ENCODE assay signal across 19 cellular contexts in the genomic region with DNA sequence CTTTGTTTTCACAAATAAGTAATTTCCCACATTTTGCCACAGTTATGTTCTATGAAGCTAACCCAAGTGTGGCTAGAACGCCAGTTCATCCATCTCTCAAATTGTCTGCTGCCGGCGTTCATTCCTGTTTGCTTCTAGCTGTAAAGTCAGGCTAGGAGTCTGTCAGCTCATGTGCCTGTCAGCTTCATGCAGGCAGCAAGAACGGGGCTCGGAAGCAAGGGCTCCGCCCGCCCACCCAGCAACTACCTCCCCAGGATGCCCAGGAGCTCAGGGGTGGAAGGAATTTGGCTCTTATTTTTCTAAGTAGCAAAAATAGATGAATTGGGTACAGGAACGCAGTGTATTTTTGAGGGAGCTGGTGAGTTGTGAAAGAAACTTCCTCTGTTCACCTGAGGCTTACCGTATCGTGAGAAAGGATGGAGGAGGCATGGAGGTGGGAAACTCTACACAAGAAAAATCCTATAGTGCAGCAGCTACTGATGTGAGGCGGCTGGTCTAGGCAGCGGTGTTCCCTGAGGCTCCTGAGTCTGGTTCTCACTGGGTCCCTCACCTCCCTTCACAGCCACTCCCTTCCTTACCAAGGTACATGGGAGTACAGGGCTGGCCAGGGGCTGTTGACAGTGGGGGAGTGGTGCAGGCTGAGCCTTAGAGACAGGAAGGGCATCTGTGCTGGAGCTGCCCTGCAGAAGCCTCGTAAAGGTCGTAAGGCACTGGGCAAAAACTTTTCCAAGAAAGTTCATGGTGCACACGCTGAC. TPM values are rescaled to one million over a fixed set of nuclear protein-coding genes. Genes with fewer than 3 reads are reported as not detected.
DNase-seq lines count a peak whose midpoint lies in the region; ATAC-seq and TF ChIP-seq lines count a peak whose summit lies in the region.
"Had no signal": no experiment of that assay in that cellular context is flagged by ENCODE, and none has a peak within 500 bp of the region (broad histone marks: within the 10 kb centered on the region; RNA-seq: fewer than 3 reads in every experiment).

No MANE protein-coding gene starts in this region.

- 79% methylated on average over 15 of the region's 15 CpGs for WGBS in hepatocyte (ENCODE audit: low lambda C conversion rate, missing lambda C conversion rate)
- WGBS in trophoblast cell (ENCODE audit: extremely low coverage, insufficient coverage, insufficient read length): no CpG with 5 or more reads among the region's 15 CpGs

- H3K9me3 Mint-ChIP-seq in activated CD8-positive, alpha-beta T cell treated with anti-CD3 and anti-CD28 coated beads for 36 hours: no peaks in the 10 kb centered on the region
- peaks cover 0 to 4% (median 2%) of the 10 kb centered on the region in 3 donors for H3K9me3 Mint-ChIP-seq in T-cell

- H3K4ac ChIP-seq in trophoblast cell (ENCODE audit: low read depth, low read length): no peak overlapping the region

- H3K27me3 ChIP-seq in PC-3 (ENCODE audit: low read length) (no peaks in the 10 kb centered on the region), hepatocyte (no peaks in the 10 kb centered on the region), trophoblast cell (ENCODE audit: insufficient read depth, low read length) (no peaks in the 10 kb centered on the region)
- H3K27me3 ChIP-seq: SJCRH30 had no signal

- H4K91ac ChIP-seq in trophoblast cell (ENCODE audit: low read depth, low read length): no peak overlapping the region

- H3K36me3 Mint-ChIP-seq in activated CD8-positive, alpha-beta T cell treated with anti-CD3 and anti-CD28 coated beads for 36 hours (ENCODE audit: low read depth): peaks cover 47% of the 10 kb centered on the region
- peaks cover 40% of the 10 kb centered on the region for H3K36me3 Mint-ChIP-seq in T-cell

- H3K4me1 ChIP-seq in PC-3 (ENCODE audit: insufficient read depth, low read length): no peaks in the 10 kb centered on the region
- peaks cover 6% of the 10 kb centered on the region for H3K4me1 ChIP-seq in hepatocyte (ENCODE audit: insufficient read depth)
- peaks cover 3% of the 10 kb centered on the region in 2 experiments for H3K4me1 ChIP-seq in trophoblast cell (ENCODE audit: control insufficient read depth in 1 of 2, insufficient read depth in 2 of 2, low read length in 2 of 2)
- H3K4me1 ChIP-seq: SJCRH30 had no signal

- H3K9me2 ChIP-seq in PC-3 (replicated peaks; ENCODE audit: low read length): no peaks in the 10 kb centered on the region
- H3K9me2 ChIP-seq in hepatocyte (replicated peaks; ENCODE audit: insufficient read depth): no peaks in the 10 kb centered on the region

- H3K23ac ChIP-seq in trophoblast cell (ENCODE audit: low read length): no peak overlapping the region

- no peak overlapping the region for H3K14ac ChIP-seq in trophoblast cell (ENCODE audit: low read length)

- H4K12ac ChIP-seq in trophoblast cell (ENCODE audit: low read depth, low read length): no peak overlapping the region

- no peak overlapping the region for H2BK120ac ChIP-seq in trophoblast cell (ENCODE audit: insufficient read depth, low read length, poor library complexity)

- H2BK12ac ChIP-seq in trophoblast cell (ENCODE audit: low read length): no peak overlapping the region

- peaks cover 6% of the 10 kb centered on the region; the same call in 1 of the 2 replicates for H3K36me3 ChIP-seq in PC-3 (ENCODE audit: low read depth, low read length)
- H3K36me3 ChIP-seq in hepatocyte (replicated peaks; ENCODE audit: insufficient read depth, low read depth): no peaks in the 10 kb centered on the region
- H3K36me3 ChIP-seq in trophoblast cell (ENCODE audit: control insufficient read depth in 1 of 2, insufficient read depth in 2 of 2, low read length in 2 of 2): peaks cover 13 to 15% of the 10 kb centered on the region in 2 experiments
- H3K36me3 ChIP-seq: SJCRH30 had no signal

- H4K20me1 ChIP-seq in PC-3 (ENCODE audit: low read length) (no peaks in the 10 kb centered on the region), hepatocyte (ENCODE audit: insufficient read depth, poor library complexity, severe bottlenecking) (no peaks in the 10 kb centered on the region)

- H3K4me3 Mint-ChIP-seq in activated CD8-positive, alpha-beta T cell treated with anti-CD3 and anti-CD28 coated beads for 36 hours: no peak overlapping the region
- no peak overlapping the region for H3K4me3 Mint-ChIP-seq in T-cell
- H3K4me3 Mint-ChIP-seq: CD14-positive monocyte had no signal

- no peak overlapping the region for H3K18ac ChIP-seq in trophoblast cell (ENCODE audit: low read length)

- TF ChIP-seq CTCF in PC-3 (conservative IDR thresholded peaks at IDR 0.05; ENCODE audit: low read depth, low read length) (no peak), hepatocyte (IDR thresholded peaks at IDR 0.05; ENCODE audit: poor library complexity) (no peak)
- TF ChIP-seq CTCF in activated CD8-positive, alpha-beta T cell treated with anti-CD3 and anti-CD28 coated beads for 36 hours (IDR thresholded peaks at IDR 0.05): no peak

- no peaks in the 10 kb centered on the region for H3K79me2 ChIP-seq in PC-3 (ENCODE audit: low read length)
- peaks cover 3% of the 10 kb centered on the region for H3K79me2 ChIP-seq in hepatocyte
- no peaks in the 10 kb centered on the region for H3K79me2 ChIP-seq in trophoblast cell (ENCODE audit: control insufficient read depth, insufficient read depth, low read length, poor library complexity)

- H3K4me1 Mint-ChIP-seq in activated CD8-positive, alpha-beta T cell treated with anti-CD3 and anti-CD28 coated beads for 36 hours (ENCODE audit: low read depth): peaks cover 17% of the 10 kb centered on the region
- H3K4me1 Mint-ChIP-seq in T-cell: peaks cover 4 to 8% (median 6%) of the 10 kb centered on the region in 3 donors

- BruUV-seq in PC-3 (replicated peaks; lab: Mats Ljungman, UMichigan): no TSS peak

- H2BK5ac ChIP-seq in trophoblast cell (ENCODE audit: low read depth, low read length, poor library complexity): no peak overlapping the region

- H3K27ac Mint-ChIP-seq in activated CD8-positive, alpha-beta T cell treated with anti-CD3 and anti-CD28 coated beads for 36 hours: no peak overlapping the region
- H3K27ac Mint-ChIP-seq in T-cell: no peak overlapping the region

- no peak overlapping the region for H4K8ac ChIP-seq in trophoblast cell (ENCODE audit: low read depth, low read length)

- ATAC-seq in PC-3: peak; percentile 50; the same call in 1 of the 2 replicates
- ATAC-seq in HG02678 (IDR thresholded peaks at IDR 0.05; ENCODE audit: unreplicated experiment): no peak
- ATAC-seq in activated CD8-positive, alpha-beta T cell treated with anti-CD3 and anti-CD28 coated beads for 36 hours: no peak
- ATAC-seq in T-cell (replicated peaks in 1 of 4): no peak
- ATAC-seq: Panc1 had no signal

- H3K27me3 Mint-ChIP-seq in activated CD8-positive, alpha-beta T cell treated with anti-CD3 and anti-CD28 coated beads for 36 hours: no peaks in the 10 kb centered on the region
- no peaks in the 10 kb centered on the region for H3K27me3 Mint-ChIP-seq in T-cell

- POLR2A ChIA-PET in PC-3 (lab: Charles Lee; ENCODE audit: unreplicated experiment): no interaction called here
- POLR2A ChIA-PET in activated CD8-positive, alpha-beta T cell treated with anti-CD3 and anti-CD28 coated beads for 36 hours (lab: Charles Lee): interaction anchor here (0.9 kb wide), 1 partner anchor 16 kb away, joined by 3 read pairs; no protein-coding TSS in a partner anchor
- POLR2A ChIA-PET in T-cell (lab: Charles Lee): interaction anchor here in 1 of 2 donors (0.8 kb wide), 1 partner anchor 8 kb away, joined by 5 read pairs; no protein-coding TSS in a partner anchor

- H2AFZ ChIP-seq in PC-3 (ENCODE audit: low read length) (no peak overlapping the region), hepatocyte (no peak overlapping the region), trophoblast cell (ENCODE audit: insufficient read depth, low read length, poor library complexity) (no peak overlapping the region)

- H3K4me2 ChIP-seq in PC-3 (ENCODE audit: low read length) (no peak overlapping the region), hepatocyte (no peak overlapping the region), trophoblast cell (ENCODE audit: low read length) (no peak overlapping the region)
- H3K4me2 ChIP-seq: KMS-11 had no signal

- no peak overlapping the region for H3K27ac ChIP-seq in PC-3 (ENCODE audit: low read length)
- H3K27ac ChIP-seq in hepatocyte: no peak overlapping the region
- H3K27ac ChIP-seq in trophoblast cell (ENCODE audit: low read depth, low read length): no peak overlapping the region
- H3K27ac ChIP-seq: KMS-11, SJCRH30 had no signal

- H3F3A ChIP-seq in PC-3 (ENCODE audit: low read length, unreplicated experiment): no peaks in the 10 kb centered on the region

- CTCF ChIA-PET in PC-3 (lab: Charles Lee) (no interaction called here), T-cell (lab: Charles Lee) (no interaction called here)
- CTCF ChIA-PET in activated CD8-positive, alpha-beta T cell treated with anti-CD3 and anti-CD28 coated beads for 36 hours (lab: Charles Lee): interaction anchor here (1.1 to 1.5 kb wide), 3 partner anchors 10 to 429 kb away, joined by 3 read pairs; no protein-coding TSS in a partner anchor

- intact Hi-C loops in PC-3 (cut with micrococcal nuclease): no loop called here
- intact Hi-C loops in activated CD8-positive, alpha-beta T cell treated with anti-CD3 and anti-CD28 coated beads for 36 hours (cut with micrococcal nuclease): no loop called here

- DNase-seq in ELF-1 (ENCODE audit: low read depth, low spot score) (peak; percentile 44), PC-3 (no peak), hepatocyte (ENCODE audit: low spot score) (peak; percentile 21), trophoblast cell (no peak), T-cell (no peak), superior temporal gyrus (ENCODE audit: extremely low spot score) (no peak)
- no peak for DNase-seq in activated CD8-positive, alpha-beta T cell treated with anti-CD3 and anti-CD28 coated beads for 36 hours
- DNase-seq: GDM1, GOT3, MV-4-11, NCI-H187, NCI-H2107, NCI-H2227 treated with DMSO at 0.1 percent for 48 hours, NCI-H524, SJCRH30 had no signal

- H3K4me3 ChIP-seq in PC-3 (ENCODE audit: low read length) (no peak overlapping the region), hepatocyte (no peak overlapping the region), trophoblast cell (ENCODE audit: low read depth, low read length) (peak overlapping the region; percentile 0)
- H3K4me3 ChIP-seq: SJCRH30 had no signal

- H3K9ac ChIP-seq in PC-3 (ENCODE audit: low read length) (no peak overlapping the region), trophoblast cell (ENCODE audit: low read length) (no peak overlapping the region)
- H3K9ac ChIP-seq: KMS-11 had no signal

- H3K9me3 ChIP-seq in PC-3 (ENCODE audit: low read length): no peaks in the 10 kb centered on the region
- H3K9me3 ChIP-seq in hepatocyte (ENCODE audit: low read depth): no peaks in the 10 kb centered on the region
- peaks cover 2% of the 10 kb centered on the region for H3K9me3 ChIP-seq in trophoblast cell (ENCODE audit: insufficient read depth, low read depth, low read length)
- H3K9me3 ChIP-seq: SJCRH30 had no signal

- H3K79me1 ChIP-seq in trophoblast cell (ENCODE audit: low read length): no peaks in the 10 kb centered on the region

- no peak overlapping the region for H2AK5ac ChIP-seq in trophoblast cell (ENCODE audit: low read length)

RNA-seq across cellular contexts. Expression of gene AMN, which starts 54.5 kb away (rescaled TPM):
- total RNA-seq in PC-3 (2014; rRNA removed) (0.17 TPM in 1 of 2 replicates, not detected in the other), hepatocyte (157 and 169 TPM in 2 replicates), T-cell (10 to 100 TPM in 2 of 5 donors, 1 to 10 TPM in 3; 5.2 to 15.0 (median 8.4) TPM)
- polyA plus RNA-seq in hepatocyte: 217 and 247 TPM in 2 replicates
- polyA plus RNA-seq in trophoblast cell (2013): 0.66 and 0.89 TPM in 2 replicates
- 1 to 10 TPM; 1.0 to 1.4 TPM for total RNA-seq in activated CD8-positive, alpha-beta T cell treated with anti-CD3 and anti-CD28 coated beads for 36 hours
- total RNA-seq: SJCRH30 had no signal
- polyA plus RNA-seq: CD14-positive monocyte had no signal

Comparison
In these comparisons a context has a peak if more than half of its experiments do, and no peak if none do; other contexts are left out.
1. DNase-seq: peak in ELF-1 (single experiment) and hepatocyte (single experiment); none in PC-3 (single experiment), trophoblast cell (0 of 2), activated CD8-positive, alpha-beta T cell treated with anti-CD3 and anti-CD28 coated beads for 36 hours (single experiment), T-cell (0 of 34) and superior temporal gyrus (single experiment).